ENCODE assay signal across 18 cellular contexts in genomic region chr3:123186695-123187094, GRCh38. TPM values are rescaled to one million over a fixed set of nuclear protein-coding genes. Genes with fewer than 3 reads are reported as not detected.
A peak's percentile ranks its signal among the peaks of the same experiment; 100 is the strongest.
DNase-seq lines count a peak whose midpoint lies in the region; ATAC-seq and TF ChIP-seq lines count a peak whose summit lies in the region.
"Had no signal": no experiment of that assay in that cellular context is flagged by ENCODE, and none has a peak within 500 bp of the region (broad histone marks: within the 10 kb centered on the region; RNA-seq: fewer than 3 reads in every experiment).

No MANE protein-coding gene starts in this region.

- DNase-seq in activated naive CD8-positive, alpha-beta T cell treated with anti-CD3 and anti-CD28 coated beads for 36 hours: no peak
- no peak for DNase-seq in activated naive CD8-positive, alpha-beta T cell treated with anti-CD3 and anti-CD28 coated beads, Interleukin-2, amount 50 U/mL, for 24 hours
- DNase-seq in dermis blood vessel endothelial cell (peak; percentile 77), foreskin melanocyte (peak; percentile 35), breast epithelium (ENCODE audit: low spot score in 2 of 2) (no peak), Caco-2 (no peak), GM23338 (ENCODE audit: low spot score) (no peak)
- DNase-seq: BE2C; CD4-positive, alpha-beta memory T cell; Kasumi-1; NCI-H187; NCI-H345; NCI-H69; RPMI8226; SIG-M5 had no signal

- CTCF ChIA-PET in Caco-2 (lab: Charles Lee): no interaction called here

- no peaks in the 10 kb centered on the region for H3K9me2 ChIP-seq in GM23338 (ENCODE audit: insufficient read depth)

- H3K9me3 Mint-ChIP-seq in activated naive CD8-positive, alpha-beta T cell treated with anti-CD3 and anti-CD28 coated beads for 36 hours: peaks cover 6% of the 10 kb centered on the region
- peaks cover 14% of the 10 kb centered on the region for H3K9me3 Mint-ChIP-seq in activated naive CD8-positive, alpha-beta T cell treated with anti-CD3 and anti-CD28 coated beads, Interleukin-2, amount 50 U/mL, for 24 hours
- H3K9me3 Mint-ChIP-seq in Caco-2 (ENCODE audit: unreplicated experiment) (no peaks in the 10 kb centered on the region), GM23338 (no peaks in the 10 kb centered on the region)

- intact Hi-C loops in breast epithelium (cut with DNase I; ENCODE audit: low total_unique reads): no loop called here
- intact Hi-C loops in Caco-2 (cut with micrococcal nuclease; ENCODE audit: unreplicated experiment): no loop called here

- no peaks in the 10 kb centered on the region for H3K27me3 ChIP-seq in breast epithelium
- no peaks in the 10 kb centered on the region for H3K27me3 ChIP-seq in Caco-2 (replicated peaks; ENCODE audit: control insufficient read depth, insufficient read depth, low read length)
- H3K27me3 ChIP-seq in GM23338 (ENCODE audit: insufficient read depth): no peaks in the 10 kb centered on the region
- H3K27me3 ChIP-seq: BE2C had no signal

- BruUV-seq in Caco-2 (replicated peaks; lab: Mats Ljungman, UMichigan): no TSS peak

- H2AFZ ChIP-seq in GM23338: no peak overlapping the region

- H4K20me1 ChIP-seq in GM23338 (replicated peaks; ENCODE audit: insufficient read depth): no peaks in the 10 kb centered on the region

- H3K36me3 ChIP-seq in breast epithelium (no peaks in the 10 kb centered on the region), Caco-2 (ENCODE audit: control insufficient read depth, insufficient read depth, low read length) (no peaks in the 10 kb centered on the region), GM23338 (ENCODE audit: insufficient read depth) (no peaks in the 10 kb centered on the region)
- H3K36me3 ChIP-seq: BE2C had no signal

- H3K27ac ChIP-seq in breast epithelium: no peak overlapping the region
- H3K27ac ChIP-seq in GM23338 (ENCODE audit: low read depth): no peak overlapping the region
- H3K27ac ChIP-seq: 22Rv1 had no signal

- no peaks in the 10 kb centered on the region for H3K79me2 ChIP-seq in GM23338 (replicated peaks; ENCODE audit: insufficient read depth)

- POLR2A ChIA-PET in Caco-2 (lab: Charles Lee): no interaction called here

- no peaks in the 10 kb centered on the region for H3F3A ChIP-seq in GM23338 (replicated peaks; ENCODE audit: low read depth)

- H3K4me2 ChIP-seq in GM23338: no peak overlapping the region

- H3K4me1 ChIP-seq in breast epithelium (no peaks in the 10 kb centered on the region), Caco-2 (no peaks in the 10 kb centered on the region), GM23338 (ENCODE audit: insufficient read depth) (no peaks in the 10 kb centered on the region)
- H3K4me1 ChIP-seq: BE2C had no signal

- H3K36me3 Mint-ChIP-seq in activated naive CD8-positive, alpha-beta T cell treated with anti-CD3 and anti-CD28 coated beads for 36 hours: peaks cover 5% of the 10 kb centered on the region
- H3K36me3 Mint-ChIP-seq in activated naive CD8-positive, alpha-beta T cell treated with anti-CD3 and anti-CD28 coated beads, Interleukin-2, amount 50 U/mL, for 24 hours (ENCODE audit: low read depth): peaks cover 2% of the 10 kb centered on the region
- no peaks in the 10 kb centered on the region for H3K36me3 Mint-ChIP-seq in Caco-2 (ENCODE audit: insufficient read depth, unreplicated experiment)
- H3K36me3 Mint-ChIP-seq in GM23338 (ENCODE audit: low read depth): no peaks in the 10 kb centered on the region

- ATAC-seq in activated naive CD8-positive, alpha-beta T cell treated with anti-CD3 and anti-CD28 coated beads, Interleukin-2, amount 50 U/mL, for 24 hours: no peak
- no peak for ATAC-seq in HG03025 (IDR thresholded peaks at IDR 0.05; ENCODE audit: low FRiP score, unreplicated experiment)
- ATAC-seq in GM23338: no peak
- ATAC-seq: HCT116 had no signal

- H3K4me3 ChIP-seq in breast epithelium (no peak overlapping the region), Caco-2 (ENCODE audit: low read depth, low read length) (no peak overlapping the region), GM23338 (no peak overlapping the region)

- no peaks in the 10 kb centered on the region for H3K4me1 Mint-ChIP-seq in activated naive CD8-positive, alpha-beta T cell treated with anti-CD3 and anti-CD28 coated beads for 36 hours
- no peaks in the 10 kb centered on the region for H3K4me1 Mint-ChIP-seq in activated naive CD8-positive, alpha-beta T cell treated with anti-CD3 and anti-CD28 coated beads, Interleukin-2, amount 50 U/mL, for 24 hours
- H3K4me1 Mint-ChIP-seq in Caco-2 (ENCODE audit: low read depth, unreplicated experiment) (no peaks in the 10 kb centered on the region), GM23338 (no peaks in the 10 kb centered on the region; the same call in 2 of the 3 replicates)
- H3K4me1 Mint-ChIP-seq: CD4-positive, alpha-beta memory T cell had no signal

- TF ChIP-seq POLR2A in breast epithelium (IDR thresholded peaks at IDR 0.05): no peak

- peaks cover 0 to 4% of the 10 kb centered on the region in 2 donors for H3K9me3 ChIP-seq in breast epithelium
- H3K9me3 ChIP-seq in Caco-2: no peaks in the 10 kb centered on the region
- H3K9me3 ChIP-seq: BE2C had no signal

- peak overlapping the region; percentile 34 for H3K27ac Mint-ChIP-seq in activated naive CD8-positive, alpha-beta T cell treated with anti-CD3 and anti-CD28 coated beads for 36 hours
- no peak overlapping the region for H3K27ac Mint-ChIP-seq in activated naive CD8-positive, alpha-beta T cell treated with anti-CD3 and anti-CD28 coated beads, Interleukin-2, amount 50 U/mL, for 24 hours
- H3K27ac Mint-ChIP-seq in Caco-2 (ENCODE audit: unreplicated experiment): no peak overlapping the region
- H3K27ac Mint-ChIP-seq in GM23338: no peak overlapping the region
- H3K27ac Mint-ChIP-seq: CD4-positive, alpha-beta memory T cell had no signal

- peaks cover 5% of the 10 kb centered on the region for H3K27me3 Mint-ChIP-seq in activated naive CD8-positive, alpha-beta T cell treated with anti-CD3 and anti-CD28 coated beads for 36 hours
- H3K27me3 Mint-ChIP-seq in activated naive CD8-positive, alpha-beta T cell treated with anti-CD3 and anti-CD28 coated beads, Interleukin-2, amount 50 U/mL, for 24 hours: no peaks in the 10 kb centered on the region
- H3K27me3 Mint-ChIP-seq in Caco-2 (ENCODE audit: insufficient read depth, unreplicated experiment): no peaks in the 10 kb centered on the region
- H3K27me3 Mint-ChIP-seq in GM23338 (ENCODE audit: insufficient read depth, low read depth, poor library complexity): no peaks in the 10 kb centered on the region

- TF ChIP-seq CTCF in breast epithelium (IDR thresholded peaks at IDR 0.05) (no peak), Caco-2 (IDR thresholded peaks at IDR 0.05; ENCODE audit: insufficient read depth in 1 of 2, low read depth in 1 of 2, low read length in 1 of 2, severe bottlenecking in 1 of 2, unreplicated experiment in 1 of 2) (no peak), GM23338 (conservative IDR thresholded peaks at IDR 0.05; ENCODE audit: low read depth in 2 of 2) (no peak)

- no peak overlapping the region for H3K4me3 Mint-ChIP-seq in activated naive CD8-positive, alpha-beta T cell treated with anti-CD3 and anti-CD28 coated beads for 36 hours
- no peak overlapping the region for H3K4me3 Mint-ChIP-seq in activated naive CD8-positive, alpha-beta T cell treated with anti-CD3 and anti-CD28 coated beads, Interleukin-2, amount 50 U/mL, for 24 hours
- H3K4me3 Mint-ChIP-seq in Caco-2 (ENCODE audit: unreplicated experiment) (no peak overlapping the region), GM23338 (no peak overlapping the region)
- H3K4me3 Mint-ChIP-seq: CD4-positive, alpha-beta memory T cell had no signal

TF ChIP-seq in GM23338, 12 proteins besides CTCF, POLR2A, EP300 and RAD21 (continues in another document):
- TF ChIP-seq CREB1 (CRISPR knock-in tag; IDR thresholded peaks at IDR 0.05; ENCODE audit: low read depth): no peak
- no peak for TF ChIP-seq ZNF331 (CRISPR knock-in tag; IDR thresholded peaks at IDR 0.05; ENCODE audit: low read depth)
- TF ChIP-seq EZH2 (IDR thresholded peaks at IDR 0.05; ENCODE audit: low read depth, unreplicated experiment): no peak
- TF ChIP-seq JUNB (IDR thresholded peaks at IDR 0.05; ENCODE audit: unreplicated experiment): no peak
- TF ChIP-seq, protein P1, sequence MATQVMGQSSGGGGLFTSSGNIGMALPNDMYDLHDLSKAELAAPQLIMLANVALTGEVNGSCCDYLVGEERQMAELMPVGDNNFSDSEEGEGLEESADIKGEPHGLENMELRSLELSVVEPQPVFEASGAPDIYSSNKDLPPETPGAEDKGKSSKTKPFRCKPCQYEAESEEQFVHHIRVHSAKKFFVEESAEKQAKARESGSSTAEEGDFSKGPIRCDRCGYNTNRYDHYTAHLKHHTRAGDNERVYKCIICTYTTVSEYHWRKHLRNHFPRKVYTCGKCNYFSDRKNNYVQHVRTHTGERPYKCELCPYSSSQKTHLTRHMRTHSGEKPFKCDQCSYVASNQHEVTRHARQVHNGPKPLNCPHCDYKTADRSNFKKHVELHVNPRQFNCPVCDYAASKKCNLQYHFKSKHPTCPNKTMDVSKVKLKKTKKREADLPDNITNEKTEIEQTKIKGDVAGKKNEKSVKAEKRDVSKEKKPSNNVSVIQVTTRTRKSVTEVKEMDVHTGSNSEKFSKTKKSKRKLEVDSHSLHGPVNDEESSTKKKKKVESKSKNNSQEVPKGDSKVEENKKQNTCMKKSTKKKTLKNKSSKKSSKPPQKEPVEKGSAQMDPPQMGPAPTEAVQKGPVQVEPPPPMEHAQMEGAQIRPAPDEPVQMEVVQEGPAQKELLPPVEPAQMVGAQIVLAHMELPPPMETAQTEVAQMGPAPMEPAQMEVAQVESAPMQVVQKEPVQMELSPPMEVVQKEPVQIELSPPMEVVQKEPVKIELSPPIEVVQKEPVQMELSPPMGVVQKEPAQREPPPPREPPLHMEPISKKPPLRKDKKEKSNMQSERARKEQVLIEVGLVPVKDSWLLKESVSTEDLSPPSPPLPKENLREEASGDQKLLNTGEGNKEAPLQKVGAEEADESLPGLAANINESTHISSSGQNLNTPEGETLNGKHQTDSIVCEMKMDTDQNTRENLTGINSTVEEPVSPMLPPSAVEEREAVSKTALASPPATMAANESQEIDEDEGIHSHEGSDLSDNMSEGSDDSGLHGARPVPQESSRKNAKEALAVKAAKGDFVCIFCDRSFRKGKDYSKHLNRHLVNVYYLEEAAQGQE (IDR thresholded peaks at IDR 0.05; ENCODE audit: unreplicated experiment): no peak
- TF ChIP-seq ZNF114 (CRISPR knock-in tag; IDR thresholded peaks at IDR 0.05): no peak
- TF ChIP-seq STAT1 (IDR thresholded peaks at IDR 0.05; ENCODE audit: unreplicated experiment): no peak
- TF ChIP-seq NANOG (IDR thresholded peaks at IDR 0.05; ENCODE audit: borderline replicate concordance): no peak

RNA-seq across cellular contexts. Expression of gene SEC22A, which starts 15.0 kb away (rescaled TPM):
- 10 to 100 TPM; 13.7 to 17.8 TPM for total RNA-seq in activated naive CD8-positive, alpha-beta T cell treated with anti-CD3 and anti-CD28 coated beads for 36 hours
- total RNA-seq in dermis blood vessel endothelial cell (29.1 and 47.1 TPM in 2 replicates), breast epithelium (10 to 100 TPM; 28.5 to 45.2 (median 33.1) TPM), Caco-2 (2022) (12.5 and 17.7 TPM in 2 replicates)
- 24.1 and 26.7 TPM in 2 replicates for total RNA-seq in GM23338 (2014; rRNA removed; shearing (Covaris generic))
- polyA plus RNA-seq in GM23338 (2016; fragmentation: Nextera tagmentation; extraction: Ambion mirVana): 5.3 and 11.2 TPM in 2 replicates

Comparison
In these comparisons a context has a peak if more than half of its experiments do, and no peak if none do; other contexts are left out.
1. DNase-seq: peak in dermis blood vessel endothelial cell (single experiment) and foreskin melanocyte (single experiment); none in activated naive CD8-positive, alpha-beta T cell treated with anti-CD3 and anti-CD28 coated beads for 36 hours (single experiment), activated naive CD8-positive, alpha-beta T cell treated with anti-CD3 and anti-CD28 coated beads, Interleukin-2, amount 50 U/mL, for 24 hours (single experiment), breast epithelium (0 of 2), Caco-2 (0 of 2) and GM23338 (single experiment).